ENCODE assay signal across 1 cellular context in genomic region chr6:7732219-7732618, GRCh38.
A peak's percentile ranks its signal among the peaks of the same experiment; 100 is the strongest.
TF ChIP-seq lines count a peak whose summit lies in the region.

No MANE protein-coding gene starts in this region.

TF ChIP-seq in HepG2, 621 proteins besides CTCF, POLR2A, EP300 and RAD21:
- TF ChIP-seq NFE2L2 (IDR thresholded peaks at IDR 0.05; ENCODE audit: low read length) = peak; percentile 75
- TF ChIP-seq DNMT1 (CRISPR knock-in tag; IDR thresholded peaks at IDR 0.05) = no peak
- TF ChIP-seq MAFK (conservative IDR thresholded peaks at IDR 0.05 in 1 of 2, IDR thresholded peaks at IDR 0.05 in 1 of 2; ENCODE audit: low read length in 2 of 2) = 0 out of 4 replicates have a peak, but pooled peaks of 1 of the 2 experiments have one; percentile 11
TF ChIP-seq in HepG2: peak in this region for 2.
